ENCODE assay signal across 14 cellular contexts in genomic region chrX:11426712-11427081, GRCh38.
DNase-seq lines count a peak whose midpoint lies in the region; ATAC-seq and TF ChIP-seq lines count a peak whose summit lies in the region.
"Had no signal": no experiment of that assay in that cellular context is flagged by ENCODE, and none has a peak within 500 bp of the region (broad histone marks: within the 10 kb centered on the region; RNA-seq: fewer than 3 reads in every experiment).

No MANE protein-coding gene starts in this region.

- H3K9me3 ChIP-seq in ascending aorta (no peaks in the 10 kb centered on the region), iPS-20b (ENCODE audit: insufficient read depth, low read depth, low read length) (no peaks in the 10 kb centered on the region), skeletal muscle satellite cell (replicated peaks; ENCODE audit: low read length) (no peaks in the 10 kb centered on the region)
- H3K9me3 ChIP-seq: Caco-2, left lung had no signal

- H3K27me3 ChIP-seq in ascending aorta (no peaks in the 10 kb centered on the region), iPS-20b (ENCODE audit: insufficient read depth, low read length) (peaks cover 42% of the 10 kb centered on the region), skeletal muscle satellite cell (ENCODE audit: control insufficient read depth, insufficient read depth, low read length) (no peaks in the 10 kb centered on the region)

- H3K4me3 ChIP-seq in GM12865 (ENCODE audit: low read depth, low read length) (peak overlapping the region; percentile 62), ascending aorta (peak overlapping the region; percentile 51 to 66), iPS-20b (ENCODE audit: low read length) (peak overlapping the region; percentile 69), skeletal muscle satellite cell (ENCODE audit: low read length) (peak overlapping the region; percentile 76)
- H3K4me3 ChIP-seq: SK-N-MC had no signal

- peaks cover 0 to 3% (median 0%) of the 10 kb centered on the region in 3 donors for H3K9me3 Mint-ChIP-seq in T-cell
- H3K9me3 Mint-ChIP-seq: activated naive CD4-positive, alpha-beta T cell treated with anti-CD3 and anti-CD28 coated beads, Interleukin-2, amount 50 U/mL, for 24 hours had no signal

- H3K9ac ChIP-seq in iPS-20b (ENCODE audit: low read depth, low read length) (no peak overlapping the region), skeletal muscle satellite cell (ENCODE audit: low read depth, low read length) (no peak overlapping the region)

- H3K4me3 Mint-ChIP-seq in T-cell, result no peak overlapping the region
- H3K4me3 Mint-ChIP-seq: activated naive CD4-positive, alpha-beta T cell treated with anti-CD3 and anti-CD28 coated beads, Interleukin-2, amount 50 U/mL, for 24 hours had no signal

- no peak for ATAC-seq in T-cell (replicated peaks in 1 of 4)

- H3K27ac ChIP-seq in ascending aorta, result peak overlapping the region; percentile 52 to 82
- H3K27ac ChIP-seq in iPS-20b (ENCODE audit: low read length), result no peak overlapping the region
- H3K27ac ChIP-seq: SK-N-MC had no signal

- H3K36me3 Mint-ChIP-seq in T-cell, result no peaks in the 10 kb centered on the region
- H3K36me3 Mint-ChIP-seq: activated naive CD4-positive, alpha-beta T cell treated with anti-CD3 and anti-CD28 coated beads, Interleukin-2, amount 50 U/mL, for 24 hours had no signal

- intact Hi-C loops in ascending aorta (cut with DNase I), result no loop called here

- H3K4me2 ChIP-seq in skeletal muscle satellite cell (ENCODE audit: low read length), result peak overlapping the region; percentile 88

- no peak overlapping the region for H3K27ac Mint-ChIP-seq in T-cell
- H3K27ac Mint-ChIP-seq: activated naive CD4-positive, alpha-beta T cell treated with anti-CD3 and anti-CD28 coated beads, Interleukin-2, amount 50 U/mL, for 24 hours had no signal

- POLR2A ChIA-PET in T-cell (lab: Charles Lee), result no interaction called here

- peaks cover 14 to 37% of the 10 kb centered on the region in 2 donors for H3K27me3 Mint-ChIP-seq in T-cell

- DNase-seq in GM12865 (ENCODE audit: low read depth) (no peak), ascending aorta (ENCODE audit: low spot score in 2 of 2) (no peak), AG08396 (ENCODE audit: low spot score) (no peak), kidney glomerular epithelial cell (lab: John Stamatoyannopoulos, UW) (no peak), T-cell (no peak)
- no peak for DNase-seq in activated CD4-positive, alpha-beta T cell treated with anti-CD3 and anti-CD28 coated beads, Interleukin-2, amount 50 U/mL, for 48 hours
- DNase-seq: activated CD4-positive, alpha-beta T cell treated with anti-CD3 and anti-CD28 coated beads, Interleukin-2, amount 50 U/mL, for 4 hours; Caco-2; NCI-H446 treated with DMSO at 0.1 percent for 48 hours had no signal

- CTCF ChIA-PET in T-cell (lab: Charles Lee), result no interaction called here

- H3K4me1 Mint-ChIP-seq in T-cell, result no peaks in the 10 kb centered on the region
- H3K4me1 Mint-ChIP-seq: activated naive CD4-positive, alpha-beta T cell treated with anti-CD3 and anti-CD28 coated beads, Interleukin-2, amount 50 U/mL, for 24 hours had no signal

- TF ChIP-seq CTCF in GM12865 (IDR thresholded peaks at IDR 0.05; ENCODE audit: insufficient read depth, low read depth, low read length, missing control alignments) (no peak), ascending aorta (IDR thresholded peaks at IDR 0.05) (no peak)

- H3K4me1 ChIP-seq in ascending aorta (peaks cover 0 to 4% of the 10 kb centered on the region in 2 donors), iPS-20b (ENCODE audit: insufficient read depth, low read length) (no peaks in the 10 kb centered on the region), skeletal muscle satellite cell (ENCODE audit: control insufficient read depth, insufficient read depth, low read length) (peaks cover 4% of the 10 kb centered on the region)
- H3K4me1 ChIP-seq: Caco-2, left lung had no signal

- H3K36me3 ChIP-seq in ascending aorta (no peaks in the 10 kb centered on the region), iPS-20b (ENCODE audit: insufficient read depth, low read depth, low read length) (no peaks in the 10 kb centered on the region), skeletal muscle satellite cell (ENCODE audit: insufficient read depth, low read length) (no peaks in the 10 kb centered on the region)
- H3K36me3 ChIP-seq: left lung had no signal
